In the genomic region with DNA sequence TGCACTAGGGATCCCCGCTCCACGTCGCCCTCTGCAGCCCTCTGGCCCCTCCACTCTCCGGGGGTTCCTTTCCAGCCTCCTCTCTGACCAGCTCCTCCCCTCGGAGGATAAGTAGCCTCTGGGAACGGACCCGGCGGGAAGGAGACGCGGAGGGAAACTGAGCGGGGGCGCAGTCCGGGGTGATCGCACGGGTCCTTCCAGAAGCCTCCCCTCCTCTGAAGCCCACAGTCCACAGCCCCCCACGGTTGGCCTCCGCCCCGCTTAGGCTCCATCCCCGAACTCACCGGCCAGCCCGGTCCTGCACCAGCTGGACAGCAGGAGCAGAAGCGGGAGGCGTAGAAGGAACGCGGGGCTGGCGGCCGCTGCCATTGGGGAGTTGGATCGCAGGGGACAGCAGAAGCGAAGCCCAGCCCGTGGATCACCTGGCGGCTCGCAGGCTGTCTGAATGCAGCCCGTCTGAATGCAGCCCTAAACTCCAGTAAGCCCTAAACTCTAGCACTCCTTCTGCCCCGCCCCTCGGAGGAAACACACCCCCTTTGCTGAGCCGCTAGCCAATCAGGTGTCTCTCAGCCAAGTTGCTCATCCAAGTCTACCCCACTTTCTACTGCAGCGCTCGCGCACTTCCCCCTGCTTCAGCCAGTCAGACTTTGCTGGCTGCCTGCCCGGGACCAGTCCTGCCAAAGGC, we compare ENCODE assay signal across 8 cellular contexts. TPM values are rescaled to one million over a fixed set of nuclear protein-coding genes. Genes with fewer than 3 reads are reported as not detected.
DNase-seq lines count a peak whose midpoint lies in the region; ATAC-seq and TF ChIP-seq lines count a peak whose summit lies in the region.

A gene with protein sequence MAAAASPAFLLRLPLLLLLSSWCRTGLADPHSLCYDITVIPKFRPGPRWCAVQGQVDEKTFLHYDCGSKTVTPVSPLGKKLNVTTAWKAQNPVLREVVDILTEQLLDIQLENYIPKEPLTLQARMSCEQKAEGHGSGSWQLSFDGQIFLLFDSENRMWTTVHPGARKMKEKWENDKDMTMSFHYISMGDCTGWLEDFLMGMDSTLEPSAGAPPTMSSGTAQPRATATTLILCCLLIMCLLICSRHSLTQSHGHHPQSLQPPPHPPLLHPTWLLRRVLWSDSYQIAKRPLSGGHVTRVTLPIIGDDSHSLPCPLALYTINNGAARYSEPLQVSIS (minus strand): TSS at position 480 of the 685 bp plus-strand sequence. CDS start 111 bp downstream, at position 369.

- TF ChIP-seq CTCF in fibroblast of villous mesenchyme (IDR thresholded peaks at IDR 0.05; ENCODE audit: insufficient read depth, low read depth, low read length) (no peak), natural killer cell (IDR thresholded peaks at IDR 0.05) (no peak)

- peak within 1 kb of the TSS; percentile 82 for H3K4me3 Mint-ChIP-seq in natural killer cell

- peak within 1 kb of the TSS; percentile 60 for H3K4me3 ChIP-seq in fibroblast of villous mesenchyme (ENCODE audit: low read depth, low read length)

- ATAC-seq in natural killer cell = peak; percentile 83 to 91 (median 90)
- ATAC-seq in HG03439 (IDR thresholded peaks at IDR 0.05; ENCODE audit: unreplicated experiment) = no peak

- no peaks in the 10 kb centered on the region for H3K36me3 Mint-ChIP-seq in natural killer cell

- peaks cover 16 to 33% of the 10 kb centered on the region in 2 donors for H3K4me1 Mint-ChIP-seq in natural killer cell

- no peaks in the 10 kb centered on the region for H3K9me3 Mint-ChIP-seq in natural killer cell

- H3K27me3 Mint-ChIP-seq in natural killer cell (ENCODE audit: low read depth in 2 of 2) = peaks cover 71 to 74% of the 10 kb centered on the region in 2 donors

- DNase-seq in DMS53 (lab: John Stamatoyannopoulos, UW) (peak; percentile 82), HuH-7.5 (ENCODE audit: low spot score) (peak; percentile 80), SIG-M5 (lab: John Stamatoyannopoulos, UW) (peak; percentile 59), activated gamma-delta T cell treated with Interleukin-2 at 50 U/mL for 16 hours (peak; percentile 77), fibroblast of villous mesenchyme (ENCODE audit: low read depth) (peak; percentile 92), natural killer cell (peak; percentile 41)
- DNase-seq in stimulated activated CD8-positive, alpha-beta memory T cell treated with anti-CD3 and anti-CD28 coated beads, Interleukin-7, amount 100 ng/mL, for 4 hours (ENCODE audit: low read depth in 2 of 2) = peak; percentile 72 to 74

- no peak within 1 kb of the TSS for H3K27ac Mint-ChIP-seq in natural killer cell

- intact Hi-C loops in natural killer cell (cut with micrococcal nuclease) = no loop called here

RNA-seq across cellular contexts. Expression of the gene that starts here (rescaled TPM):
- total RNA-seq in fibroblast of villous mesenchyme (1.3 TPM in 2 replicates), natural killer cell (under 1 TPM in 1 of 3 donors, not detected in 2; 0.43 TPM)

Comparison
In these comparisons a context has a peak if more than half of its experiments do, and no peak if none do; other contexts are left out.
1. Peak in DNase-seq and ATAC-seq in natural killer cell; RNA of the gene not detected or under 1 TPM.
2. DNase-seq: peak in every context shown above with its lines; median percentile 92 in fibroblast of villous mesenchyme; 82 in DMS53; 80 in HuH-7.5; 77 in activated gamma-delta T cell treated with Interleukin-2 at 50 U/mL for 16 hours; 73 in stimulated activated CD8-positive, alpha-beta memory T cell treated with anti-CD3 and anti-CD28 coated beads, Interleukin-7, amount 100 ng/mL, for 4 hours; 59 in SIG-M5; 41 in natural killer cell.